Comparison of ENCODE assay signal across 20 cellular contexts in genomic region chr10:98589007-98589406, GRCh38.
DNase-seq lines count a peak whose midpoint lies in the region; ATAC-seq and TF ChIP-seq lines count a peak whose summit lies in the region.
"Had no signal": no experiment of that assay in that cellular context is flagged by ENCODE, and none has a peak within 500 bp of the region (broad histone marks: within the 10 kb centered on the region; RNA-seq: fewer than 3 reads in every experiment).

No MANE protein-coding gene starts in this region.

- H3K36me3 Mint-ChIP-seq in stimulated activated memory B cell treated with anti-CD40 and anti-IgM and Interleukin-4, amounts not matched to agents 10 μg/mL and 1 μg/mL and 100 μg/mL, for 72 hours: no peaks in the 10 kb centered on the region
- H3K36me3 Mint-ChIP-seq: activated naive CD8-positive, alpha-beta T cell; memory B cell; naive B cell had no signal

- TF ChIP-seq CTCF in fibroblast of mammary gland (conservative IDR thresholded peaks at IDR 0.05; ENCODE audit: control insufficient read depth, insufficient read depth, low read depth, low read length) (no peak), GM10248 (IDR thresholded peaks at IDR 0.05; ENCODE audit: control extremely low read depth, extremely low read depth, low read depth, missing control alignments) (no peak)

- POLR2A ChIA-PET in GM10248 (lab: Yijun Ruan, JAX): no interaction called here

- H3K4me3 ChIP-seq in fibroblast of mammary gland (ENCODE audit: control insufficient read depth, low read depth, low read length): no peak overlapping the region
- H3K4me3 ChIP-seq: testis had no signal

- H3K4me3 Mint-ChIP-seq in stimulated activated memory B cell treated with anti-CD40 and anti-IgM and Interleukin-4, amounts not matched to agents 10 μg/mL and 1 μg/mL and 100 μg/mL, for 72 hours: no peak overlapping the region
- H3K4me3 Mint-ChIP-seq: activated naive CD8-positive, alpha-beta T cell; activated T-cell treated with anti-CD3 and anti-CD28 coated beads, Interleukin-2, amount 50 U/mL, for 72 hours; B cell; H9; memory B cell; naive B cell had no signal

- H3K9me3 Mint-ChIP-seq in stimulated activated memory B cell treated with anti-CD40 and anti-IgM and Interleukin-4, amounts not matched to agents 10 μg/mL and 1 μg/mL and 100 μg/mL, for 72 hours: no peaks in the 10 kb centered on the region
- H3K9me3 Mint-ChIP-seq: activated T-cell treated with anti-CD3 and anti-CD28 coated beads, Interleukin-2, amount 50 U/mL, for 72 hours; H9; memory B cell; naive B cell had no signal

- CTCF ChIA-PET in GM10248 (lab: Yijun Ruan, JAX): interaction anchor here (1.2 to 1.3 kb wide), 3 partner anchors 32 to 122 kb away, joined by 3 read pairs; no protein-coding TSS in a partner anchor

- H3K27ac Mint-ChIP-seq in stimulated activated memory B cell treated with anti-CD40 and anti-IgM and Interleukin-4, amounts not matched to agents 10 μg/mL and 1 μg/mL and 100 μg/mL, for 72 hours: no peak overlapping the region
- H3K27ac Mint-ChIP-seq: activated naive CD8-positive, alpha-beta T cell; activated T-cell treated with anti-CD3 and anti-CD28 coated beads, Interleukin-2, amount 50 U/mL, for 72 hours; memory B cell had no signal

- peaks cover 9% of the 10 kb centered on the region for H3K27me3 Mint-ChIP-seq in stimulated activated memory B cell treated with anti-CD40 and anti-IgM and Interleukin-4, amounts not matched to agents 10 μg/mL and 1 μg/mL and 100 μg/mL, for 72 hours
- H3K27me3 Mint-ChIP-seq: memory B cell had no signal

- DNase-seq in EH (ENCODE audit: low read depth) (peak; percentile 64), NCI-H460 (ENCODE audit: extremely low read depth, low read depth) (peak; percentile 45), fibroblast of mammary gland (ENCODE audit: low read depth) (peak; percentile 84), GM10248 (ENCODE audit: extremely low spot score) (no peak)
- no peak for DNase-seq in effector CD4-positive, alpha-beta T cell
- no peak for DNase-seq in stimulated activated CD4-positive, alpha-beta T cell treated with anti-CD3 and anti-CD28 coated beads, Interleukin-4, amount 100 ng/mL, for 1 hour
- DNase-seq: activated T-cell treated with anti-CD3 and anti-CD28 coated beads, Interleukin-2, amount 50 U/mL, for 72 hours; DND-41; H9; kidney glomerular epithelial cell; naive B cell; NCI-H1436; OCI-M1; right cardiac atrium; SHP77; testis had no signal

- H3K4me1 Mint-ChIP-seq in stimulated activated memory B cell treated with anti-CD40 and anti-IgM and Interleukin-4, amounts not matched to agents 10 μg/mL and 1 μg/mL and 100 μg/mL, for 72 hours: no peaks in the 10 kb centered on the region
- H3K4me1 Mint-ChIP-seq: B cell, H9, memory B cell, naive B cell had no signal

- ATAC-seq in stimulated activated memory B cell treated with anti-CD40 and anti-IgM and Interleukin-4, amounts not matched to agents 10 μg/mL and 1 μg/mL and 100 μg/mL, for 72 hours: peak; percentile 27
- ATAC-seq: activated T-cell treated with anti-CD3 and anti-CD28 coated beads, Interleukin-2, amount 50 U/mL, for 72 hours; right cardiac atrium had no signal

Comparison
In these comparisons a context has a peak if more than half of its experiments do, and no peak if none do; other contexts are left out.
1. DNase-seq: peak in EH (single experiment), NCI-H460 (single experiment) and fibroblast of mammary gland (single experiment); none in GM10248 (single experiment), effector CD4-positive, alpha-beta T cell (single experiment) and stimulated activated CD4-positive, alpha-beta T cell treated with anti-CD3 and anti-CD28 coated beads, Interleukin-4, amount 100 ng/mL, for 1 hour (single experiment).